In the genomic region with DNA sequence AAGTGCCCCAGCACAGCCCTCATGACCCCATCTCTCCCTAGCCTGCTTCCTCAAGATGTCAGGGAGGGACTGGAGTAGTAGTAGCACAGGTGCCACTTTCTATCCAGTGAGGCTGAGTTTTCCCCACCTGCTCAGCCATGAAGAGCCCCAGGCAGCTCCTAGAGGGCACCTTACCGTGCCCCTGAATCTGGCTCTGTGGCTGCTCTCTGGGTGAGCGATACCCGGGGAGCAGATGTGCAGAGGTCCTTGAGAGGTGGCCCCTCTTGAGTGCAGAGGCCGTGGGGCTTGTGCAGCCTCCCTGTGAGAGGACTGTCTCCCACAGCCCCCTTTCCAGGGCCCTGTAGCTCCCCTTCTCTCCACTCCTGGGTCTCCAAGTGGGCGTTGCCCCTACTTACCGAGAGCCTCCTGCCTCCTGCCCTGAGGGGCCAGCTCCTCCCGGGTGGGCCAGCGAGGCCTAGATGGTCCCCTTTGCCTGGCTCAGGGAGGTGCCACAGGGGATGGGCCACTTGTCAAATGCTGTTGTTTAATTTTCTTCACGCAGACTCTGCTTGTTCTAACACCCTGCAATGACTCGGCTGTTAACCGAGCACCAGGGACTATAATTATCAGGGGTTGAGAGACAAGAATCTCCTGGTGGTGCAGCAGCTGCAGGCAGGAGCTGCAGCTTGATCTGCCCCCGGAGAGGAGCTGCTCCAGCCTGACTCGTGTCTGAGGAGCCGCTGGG, we compare ENCODE assay signal across 2 cellular contexts.
TF ChIP-seq lines count a peak whose summit lies in the region.

No MANE protein-coding gene starts in this region.

TF ChIP-seq in HEK293, 187 proteins besides CTCF, POLR2A, EP300 and RAD21 (continued from another document):
- TF ChIP-seq KLF1 (tag by site-specific recombination; IDR thresholded peaks at IDR 0.05), result peak; percentile 25; the same call in 1 of the 2 replicates
- TF ChIP-seq ZNF560 (tag by site-specific recombination; IDR thresholded peaks at IDR 0.05; ENCODE audit: borderline replicate concordance), result no peak
- TF ChIP-seq, protein P1, sequence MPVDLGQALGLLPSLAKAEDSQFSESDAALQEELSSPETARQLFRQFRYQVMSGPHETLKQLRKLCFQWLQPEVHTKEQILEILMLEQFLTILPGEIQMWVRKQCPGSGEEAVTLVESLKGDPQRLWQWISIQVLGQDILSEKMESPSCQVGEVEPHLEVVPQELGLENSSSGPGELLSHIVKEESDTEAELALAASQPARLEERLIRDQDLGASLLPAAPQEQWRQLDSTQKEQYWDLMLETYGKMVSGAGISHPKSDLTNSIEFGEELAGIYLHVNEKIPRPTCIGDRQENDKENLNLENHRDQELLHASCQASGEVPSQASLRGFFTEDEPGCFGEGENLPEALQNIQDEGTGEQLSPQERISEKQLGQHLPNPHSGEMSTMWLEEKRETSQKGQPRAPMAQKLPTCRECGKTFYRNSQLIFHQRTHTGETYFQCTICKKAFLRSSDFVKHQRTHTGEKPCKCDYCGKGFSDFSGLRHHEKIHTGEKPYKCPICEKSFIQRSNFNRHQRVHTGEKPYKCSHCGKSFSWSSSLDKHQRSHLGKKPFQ (tag by site-specific recombination; IDR thresholded peaks at IDR 0.05), result no peak
- TF ChIP-seq ZSCAN16 (tag by site-specific recombination; IDR thresholded peaks at IDR 0.05), result 0 out of 2 replicates have a peak, but pooled peaks have one; percentile 39
- no peak for TF ChIP-seq WT1 (tag by site-specific recombination; IDR thresholded peaks at IDR 0.05)
- TF ChIP-seq ZNF664 (tag by site-specific recombination; IDR thresholded peaks at IDR 0.05), result no peak
- TF ChIP-seq ZBTB17 (tag by site-specific recombination; IDR thresholded peaks at IDR 0.05), result no peak
- no peak for TF ChIP-seq ZNF621 (tag by site-specific recombination; IDR thresholded peaks at IDR 0.05)
- TF ChIP-seq ZNF155 (tag by site-specific recombination; IDR thresholded peaks at IDR 0.05), result no peak
- no peak for TF ChIP-seq ZBTB8A (tag by site-specific recombination; IDR thresholded peaks at IDR 0.05)
TF ChIP-seq in HEK293: peak in this region for 4.

TF ChIP-seq in K562, 482 proteins besides CTCF, POLR2A, EP300 and RAD21 (continued from another document):
- TF ChIP-seq, protein P2, sequence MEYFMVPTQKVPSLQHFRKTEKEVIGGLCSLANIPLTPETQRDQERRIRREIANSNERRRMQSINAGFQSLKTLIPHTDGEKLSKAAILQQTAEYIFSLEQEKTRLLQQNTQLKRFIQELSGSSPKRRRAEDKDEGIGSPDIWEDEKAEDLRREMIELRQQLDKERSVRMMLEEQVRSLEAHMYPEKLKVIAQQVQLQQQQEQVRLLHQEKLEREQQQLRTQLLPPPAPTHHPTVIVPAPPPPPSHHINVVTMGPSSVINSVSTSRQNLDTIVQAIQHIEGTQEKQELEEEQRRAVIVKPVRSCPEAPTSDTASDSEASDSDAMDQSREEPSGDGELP (CRISPR knock-in tag; IDR thresholded peaks at IDR 0.05; ENCODE audit: borderline replicate concordance), result peak; percentile 26; the same call in 1 of the 2 replicates
- TF ChIP-seq GATAD2A (IDR thresholded peaks at IDR 0.05) (no peak), KLF13 (tag; IDR thresholded peaks at IDR 0.05; ENCODE audit: borderline replicate concordance, low read depth) (peak; percentile 19; the same call in 1 of the 2 replicates)
